Comparison of ENCODE assay signal across 27 cellular contexts in genomic region chr16:8990445-8990844, GRCh38.
"Had no signal": no experiment of that assay in that cellular context is flagged by ENCODE, and none has a peak within 500 bp of the region (broad histone marks: within the 10 kb centered on the region; RNA-seq: fewer than 3 reads in every experiment).

No MANE protein-coding gene starts in this region.

- H3K4me1 ChIP-seq: SJCRH30 had no signal

- DNase-seq: activated B cell treated with CpG ODN at 0.5 μM for 24 hours; activated CD4-positive, alpha-beta memory T cell treated with anti-CD3 and anti-CD28 coated beads for 36 hours; activated CD4-positive, alpha-beta T cell treated with anti-CD3 and anti-CD28 coated beads for 4 hours; activated CD4-positive, alpha-beta T cell treated with anti-CD3 and anti-CD28 coated beads, Interleukin-2, amount 50 U/mL, for 1 hour; activated CD4-positive, CD25-positive, alpha-beta regulatory T cell treated with anti-CD3 and anti-CD28 coated beads, Interleukin-2, amount 50 U/mL, for 72 hours; activated CD8-positive, alpha-beta memory T cell treated with anti-CD3 and anti-CD28 coated beads, Interleukin-2, amount 50 U/mL, for 48 hours; activated effector memory CD4-positive, alpha-beta T cell treated with Interleukin-2 at 50 U/mL for 16 hours; activated naive CD4-positive, alpha-beta T cell; activated naive CD4-positive, alpha-beta T cell treated with anti-CD3 and anti-CD28 coated beads, Interleukin-2, amount 50 U/mL, for 16 hours; activated naive CD8-positive, alpha-beta T cell treated with anti-CD3 and anti-CD28 coated beads for 36 hours; activated T-cell treated with anti-CD3 and anti-CD28 coated beads, Interleukin-2, amount 50 U/mL, for 48 hours; amniotic stem cell; aorta; brain microvascular endothelial cell; central memory CD4-positive, alpha-beta T cell; NCI-H1105; NCI-H1436; NCI-H1694; NCI-H1930; NCI-H2081 treated with DMSO at 0.1 percent for 48 hours; NCI-H345; NCI-H524 treated with DMSO at 0.1 percent for 48 hours; SHP77; SJCRH30; T1000 had no signal

- H3K27me3 ChIP-seq: brain microvascular endothelial cell, SJCRH30 had no signal

- H3K36me3 ChIP-seq: brain microvascular endothelial cell, SJCRH30 had no signal

- H3K4me3 ChIP-seq: SJCRH30, SK-N-MC had no signal

- H3K9me3 ChIP-seq: SJCRH30 had no signal

- ATAC-seq: Panc1 had no signal

- H3K27ac ChIP-seq: brain microvascular endothelial cell, SJCRH30, SK-N-MC had no signal
